Comparison of ENCODE assay signal across 8 cellular contexts in the genomic region with DNA sequence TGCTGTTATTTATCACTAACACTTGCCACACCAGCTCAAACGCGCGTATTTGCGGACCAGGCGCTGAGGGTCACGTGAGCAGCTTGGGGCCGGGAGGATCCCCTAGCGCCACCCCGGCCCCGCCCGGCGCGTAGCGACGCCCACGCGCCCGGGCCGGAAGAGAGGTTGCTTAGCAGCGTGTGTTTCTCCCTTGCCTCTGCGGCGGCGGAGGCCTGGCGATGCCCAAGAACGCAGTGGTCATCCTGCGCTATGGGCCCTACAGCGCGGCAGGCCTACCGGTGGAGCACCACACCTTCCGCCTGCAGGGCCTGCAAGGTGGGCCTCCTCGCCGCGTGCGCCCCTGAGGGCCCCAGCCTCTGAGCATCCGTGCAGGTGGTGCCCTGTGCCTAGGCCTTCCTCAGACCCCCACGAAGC. TPM values are rescaled to one million over a fixed set of nuclear protein-coding genes. Genes with fewer than 3 reads are reported as not detected.
A peak's percentile ranks its signal among the peaks of the same experiment; 100 is the strongest.
DNase-seq lines count a peak whose midpoint lies in the region; ATAC-seq and TF ChIP-seq lines count a peak whose summit lies in the region.

A gene with protein sequence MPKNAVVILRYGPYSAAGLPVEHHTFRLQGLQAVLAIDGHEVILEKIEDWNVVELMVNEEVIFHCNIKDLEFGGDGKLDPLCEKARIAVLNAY (plus strand): TSS at position 172 of the 414 bp plus-strand sequence. CDS start 47 bp downstream, at position 219.

- intact Hi-C loops in testis (cut with DNase I; ENCODE audit: low total_unique reads) (no loop called here), tibial artery (cut with DNase I; ENCODE audit: low total_unique reads) (no loop called here)

- H4K20me1 ChIP-seq in MM.1S (ENCODE audit: insufficient read depth, low read length), result no peaks in the 10 kb centered on the region

- no peak for ATAC-seq in GM19463 (IDR thresholded peaks at IDR 0.05; ENCODE audit: unreplicated experiment)

- DNase-seq in DMS53 treated with DMSO at 0.1 percent for 48 hours (lab: John Stamatoyannopoulos, UW; ENCODE audit: unreplicated experiment), result peak; percentile 74
- peak; percentile 67 for DNase-seq in NCI-H146 (lab: John Stamatoyannopoulos, UW)
- DNase-seq in islet precursor cell, result peak; percentile 87
- DNase-seq in testis, result peak; percentile 67
- no peak for DNase-seq in tibial artery
- no peak for DNase-seq in MM.1S

- no peaks in the 10 kb centered on the region for H3K9me2 ChIP-seq in MM.1S (replicated peaks; ENCODE audit: insufficient read depth, low read length)

- H3K4me1 ChIP-seq in testis (no peaks in the 10 kb centered on the region), tibial artery (no peaks in the 10 kb centered on the region), MM.1S (ENCODE audit: low read length) (no peaks in the 10 kb centered on the region)

- no peaks in the 10 kb centered on the region for H3K36me3 ChIP-seq in testis (ENCODE audit: low read depth, missing control alignments)
- H3K36me3 ChIP-seq in tibial artery, result no peaks in the 10 kb centered on the region
- no peaks in the 10 kb centered on the region for H3K36me3 ChIP-seq in MM.1S (replicated peaks; ENCODE audit: insufficient read depth, low read length)

- peaks cover 34% of the 10 kb centered on the region for H3K27me3 Mint-ChIP-seq in brain

- H3K27ac ChIP-seq in testis (no peak within 1 kb of the TSS), tibial artery (no peak within 1 kb of the TSS), MM.1S (ENCODE audit: low read length) (no peak within 1 kb of the TSS)

- 0 to 4% methylated on average over 6 to 36 of the region's 36 CpGs for WGBS in testis, 2 donors

- TF ChIP-seq CTCF in brain (conservative IDR thresholded peaks at IDR 0.05) (no peak), testis (IDR thresholded peaks at IDR 0.05) (no peak), tibial artery (IDR thresholded peaks at IDR 0.05) (no peak), MM.1S (IDR thresholded peaks at IDR 0.05; ENCODE audit: low read length) (no peak)

- H3K36me3 Mint-ChIP-seq in brain, result no peaks in the 10 kb centered on the region

- H3F3A ChIP-seq in MM.1S (ENCODE audit: insufficient read depth, low read length), result no peaks in the 10 kb centered on the region

- peaks cover 3 to 15% (median 9%) of the 10 kb centered on the region in 5 experiments for H3K9me3 Mint-ChIP-seq in brain

- H3K4me1 Mint-ChIP-seq in brain, result peaks cover 11% of the 10 kb centered on the region

- peak within 1 kb of the TSS; percentile 79 to 83 (median 81) for H3K4me3 Mint-ChIP-seq in brain

- H3K9me3 ChIP-seq in testis (no peaks in the 10 kb centered on the region), tibial artery (peaks cover 0 to 17% (median 0%) of the 10 kb centered on the region in 3 donors), MM.1S (replicated peaks; ENCODE audit: insufficient read depth, low read length) (no peaks in the 10 kb centered on the region)

- H3K9ac ChIP-seq in MM.1S (ENCODE audit: low read length), result no peak within 1 kb of the TSS

- no peak within 1 kb of the TSS for H2AFZ ChIP-seq in MM.1S (ENCODE audit: low read length)

- H3K4me3 ChIP-seq in testis (peak within 1 kb of the TSS; percentile 4 to 24), tibial artery (no peak within 1 kb of the TSS), MM.1S (ENCODE audit: low read length) (no peak within 1 kb of the TSS)

- no peaks in the 10 kb centered on the region for H3K27me3 ChIP-seq in testis
- peaks cover 0 to 14% of the 10 kb centered on the region in 2 donors for H3K27me3 ChIP-seq in tibial artery
- no peaks in the 10 kb centered on the region for H3K27me3 ChIP-seq in MM.1S (replicated peaks; ENCODE audit: insufficient read depth, low read length)

- no peaks in the 10 kb centered on the region for H3K79me2 ChIP-seq in MM.1S (ENCODE audit: low read length)

- no peak within 1 kb of the TSS for H3K4me2 ChIP-seq in MM.1S (ENCODE audit: low read depth, low read length)

- peak within 1 kb of the TSS in 1 of 5 experiments; percentile 64 for H3K27ac Mint-ChIP-seq in brain

- no peak for TF ChIP-seq POLR2A in testis (IDR thresholded peaks at IDR 0.05)

RNA-seq across cellular contexts. Expression of the gene that starts here (rescaled TPM):
- polyA plus RNA-seq in brain (ENCODE audit: insufficient read depth, low read depth, low replicate concordance) (not detected), testis (ENCODE audit: insufficient read depth, low read depth, low replicate concordance) (139 TPM)
- total RNA-seq in testis, result 10 to 100 TPM; 14.8 to 33.5 TPM

Comparison
In these comparisons a context has a peak if more than half of its experiments do, and no peak if none do; other contexts are left out.
1. RNA of the gene that starts here (polyA plus RNA-seq): 139 TPM in testis (single experiment); not detected in brain (single experiment); every median in the first group is over 100 times any median in the second.
2. DNase-seq: peak in DMS53 treated with DMSO at 0.1 percent for 48 hours (single experiment), NCI-H146 (single experiment), islet precursor cell (single experiment) and testis (single experiment); none in tibial artery (0 of 2) and MM.1S (single experiment).
3. H3K4me3 ChIP-seq: peak in testis (2 of 2); none in tibial artery (0 of 2) and MM.1S (single experiment).